In the genomic region with DNA sequence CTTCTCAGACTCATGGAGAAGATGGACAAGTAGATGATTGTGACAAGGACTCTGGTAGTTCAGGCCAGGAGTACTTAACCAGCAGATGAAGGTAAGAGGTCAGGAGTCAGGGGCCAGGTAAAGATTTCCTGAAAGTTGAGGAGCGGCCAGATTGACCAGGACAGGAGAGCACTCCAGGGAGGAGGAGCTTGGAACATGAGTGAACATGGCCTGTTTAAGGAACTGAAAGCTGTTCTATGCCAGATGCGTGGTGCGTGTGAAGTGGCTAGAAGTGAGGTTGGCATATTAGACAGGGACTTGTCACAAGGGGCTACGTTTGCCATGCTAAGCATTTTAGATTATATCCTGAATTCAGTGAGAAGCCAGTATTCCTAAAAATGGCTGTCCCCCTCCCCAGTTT, we compare ENCODE assay signal across 19 cellular contexts.
DNase-seq lines count a peak whose midpoint lies in the region; ATAC-seq and TF ChIP-seq lines count a peak whose summit lies in the region.
"Had no signal": no experiment of that assay in that cellular context is flagged by ENCODE, and none has a peak within 500 bp of the region (broad histone marks: within the 10 kb centered on the region; RNA-seq: fewer than 3 reads in every experiment).

No MANE protein-coding gene starts in this region.

- WGBS in thyroid gland, 2 donors = 55 to 68% methylated on average over 4 of the region's 4 CpGs

- peak; percentile 76 for ATAC-seq in HG03378 (IDR thresholded peaks at IDR 0.05; ENCODE audit: unreplicated experiment)
- ATAC-seq in HG03439 (IDR thresholded peaks at IDR 0.05; ENCODE audit: unreplicated experiment) = no peak

- H3K27ac ChIP-seq in thyroid gland = no peak overlapping the region
- H3K27ac ChIP-seq: 22Rv1 had no signal

- TF ChIP-seq CTCF in thyroid gland (IDR thresholded peaks at IDR 0.05) = no peak

- peak; percentile 8 for DNase-seq in NCI-H2029 (lab: John Stamatoyannopoulos, UW)
- no peak for DNase-seq in NCI-H2029 treated with DMSO at 0.1 percent for 48 hours (lab: John Stamatoyannopoulos, UW)
- peak; percentile 11 for DNase-seq in globus pallidus (ENCODE audit: low spot score)
- peak; percentile 26 to 44 for DNase-seq in thyroid gland
- DNase-seq in activated CD4-positive, alpha-beta T cell treated with anti-CD3 and anti-CD28 coated beads for 1 hour = no peak
- no peak for DNase-seq in D341Med (ENCODE audit: low spot score)
- DNase-seq: activated CD4-positive, CD25-positive, alpha-beta regulatory T cell; activated gamma-delta T cell; C1 segment of cervical spinal cord; DND-41; GOT3; hippocampal formation; Kasumi-1; kidney glomerular epithelial cell; NCI-H1694; NCI-H69 had no signal

- H3K4me3 ChIP-seq in thyroid gland (replicated peaks in 1 of 3) = no peak overlapping the region

- no peak for TF ChIP-seq POLR2A in thyroid gland (IDR thresholded peaks at IDR 0.05)

- no peaks in the 10 kb centered on the region for H3K36me3 ChIP-seq in thyroid gland

- no peaks in the 10 kb centered on the region for H3K9me3 ChIP-seq in thyroid gland

- H3K27me3 ChIP-seq in thyroid gland = no peaks in the 10 kb centered on the region

- intact Hi-C loops in thyroid gland (cut with DNase I) = no loop called here

- peaks cover 3 to 7% of the 10 kb centered on the region in 2 donors for H3K4me1 ChIP-seq in thyroid gland

Comparison
In these comparisons a context has a peak if more than half of its experiments do, and no peak if none do; other contexts are left out.
1. DNase-seq: peak in NCI-H2029 (single experiment), globus pallidus (single experiment) and thyroid gland (2 of 2); none in NCI-H2029 treated with DMSO at 0.1 percent for 48 hours (single experiment), activated CD4-positive, alpha-beta T cell treated with anti-CD3 and anti-CD28 coated beads for 1 hour (single experiment) and D341Med (single experiment).